25 cellular contexts compared by ENCODE assay signal in the genomic region with DNA sequence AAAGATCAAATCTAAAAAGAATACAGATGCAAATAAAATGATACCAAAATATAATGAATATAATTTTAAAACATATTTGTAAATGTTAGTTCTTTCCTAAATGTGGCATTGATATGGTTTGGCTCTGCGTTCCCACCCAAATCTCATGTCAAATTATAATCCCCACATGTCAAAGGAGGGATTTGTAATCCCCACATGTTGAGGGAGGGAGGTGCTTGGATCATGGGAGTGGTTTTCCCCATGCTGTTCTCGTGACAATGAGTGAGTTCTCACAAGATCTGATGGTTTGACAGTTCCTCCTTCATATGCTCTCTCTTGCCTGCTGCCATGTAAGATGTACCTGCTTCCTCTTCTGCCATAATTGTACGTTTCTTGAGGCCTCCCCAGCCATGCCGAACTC.
"Had no signal": no experiment of that assay in that cellular context is flagged by ENCODE, and none has a peak within 500 bp of the region (broad histone marks: within the 10 kb centered on the region; RNA-seq: fewer than 3 reads in every experiment).

No MANE protein-coding gene starts in this region.

- H3K27me3 Mint-ChIP-seq: activated naive CD4-positive, alpha-beta T cell treated with anti-CD3 and anti-CD28 coated beads, Interleukin-2, amount 50 U/mL, for 24 hours; natural killer cell treated with Interleukin-12 subunit alpha and Interleukin-12 subunit beta and Interleukin-15 and Interleukin-18, amount 100 ng/mL, for 72 hours had no signal

- FAIRE-seq: islet of Langerhans had no signal

- H3K36me3 Mint-ChIP-seq: activated naive CD4-positive, alpha-beta T cell treated with anti-CD3 and anti-CD28 coated beads, Interleukin-2, amount 50 U/mL, for 24 hours; natural killer cell treated with Interleukin-12 subunit alpha and Interleukin-12 subunit beta and Interleukin-15 and Interleukin-18, amount 100 ng/mL, for 72 hours had no signal

- H3K9me3 Mint-ChIP-seq: activated naive CD4-positive, alpha-beta T cell treated with anti-CD3 and anti-CD28 coated beads, Interleukin-2, amount 50 U/mL, for 24 hours; natural killer cell treated with Interleukin-12 subunit alpha and Interleukin-12 subunit beta and Interleukin-15 and Interleukin-18, amount 100 ng/mL, for 72 hours had no signal

- H3K4me3 Mint-ChIP-seq: activated naive CD4-positive, alpha-beta T cell treated with anti-CD3 and anti-CD28 coated beads, Interleukin-2, amount 50 U/mL, for 24 hours; natural killer cell treated with Interleukin-12 subunit alpha and Interleukin-12 subunit beta and Interleukin-15 and Interleukin-18, amount 100 ng/mL, for 72 hours had no signal

- DNase-seq: activated CD4-positive, alpha-beta T cell treated with anti-CD3 and anti-CD28 coated beads for 1 hour; activated gamma-delta T cell treated with Interleukin-2 at 50 U/mL for 16 hours; activated T-cell treated with anti-CD3 and anti-CD28 coated beads, Interleukin-2, amount 50 U/mL, for 1 hour; adrenal gland; brain microvascular endothelial cell; caudate nucleus; dermis blood vessel endothelial cell; effector CD8-positive, alpha-beta T cell; heart left ventricle; left cardiac atrium; midbrain; ovary; psoas muscle; stimulated activated CD4-positive, alpha-beta T cell treated with anti-CD3 and anti-CD28 coated beads, Interleukin-12 subunit alpha, Interleukin-12 subunit beta, amount 100 ng/mL, for 4 hours; stimulated activated CD4-positive, alpha-beta T cell treated with anti-CD3 and anti-CD28 coated beads, Interleukin-4, amount 100 ng/mL, for 4 hours; stimulated activated naive CD8-positive, alpha-beta T cell treated with anti-CD3 and anti-CD28 coated beads, Interleukin-15, Interleukin-2, amounts not matched to agents 100 U/mL and 50 U/mL, for 24 hours; T-helper 9 cell; upper lobe of left lung had no signal

- H3K27ac Mint-ChIP-seq: activated naive CD4-positive, alpha-beta T cell treated with anti-CD3 and anti-CD28 coated beads, Interleukin-2, amount 50 U/mL, for 24 hours; natural killer cell treated with Interleukin-12 subunit alpha and Interleukin-12 subunit beta and Interleukin-15 and Interleukin-18, amount 100 ng/mL, for 72 hours had no signal

- ATAC-seq: esophagus mucosa; gastroesophageal sphincter; heart left ventricle; left cardiac atrium; natural killer cell treated with Interleukin-12 subunit alpha and Interleukin-12 subunit beta and Interleukin-15 and Interleukin-18, amount 100 ng/mL, for 72 hours; psoas muscle; stimulated activated naive CD8-positive, alpha-beta T cell treated with anti-CD3 and anti-CD28 coated beads, Interleukin-15, Interleukin-2, amounts not matched to agents 100 U/mL and 50 U/mL, for 24 hours had no signal

- H3K27me3 ChIP-seq: adrenal gland, ascending aorta, brain microvascular endothelial cell, gastroesophageal sphincter, heart left ventricle, ovary, right atrium auricular region, upper lobe of left lung had no signal

- H3K9me3 ChIP-seq: adrenal gland, ascending aorta, gastroesophageal sphincter, heart left ventricle, ovary, psoas muscle, right atrium auricular region, upper lobe of left lung had no signal

- H3K27ac ChIP-seq: adrenal gland, ascending aorta, brain microvascular endothelial cell, gastroesophageal sphincter, heart left ventricle, ovary, psoas muscle, right atrium auricular region, upper lobe of left lung had no signal

- H3K4me1 ChIP-seq: gastroesophageal sphincter, heart left ventricle, psoas muscle, right atrium auricular region, upper lobe of left lung had no signal

- H3K36me3 ChIP-seq: adrenal gland, ascending aorta, brain microvascular endothelial cell, gastroesophageal sphincter, heart left ventricle, ovary, right atrium auricular region, upper lobe of left lung had no signal

- H3K4me3 ChIP-seq: adrenal gland, ascending aorta, gastroesophageal sphincter, heart left ventricle, ovary, psoas muscle, right atrium auricular region, upper lobe of left lung had no signal
